Comparison of ENCODE assay signal across 13 cellular contexts in the genomic region with DNA sequence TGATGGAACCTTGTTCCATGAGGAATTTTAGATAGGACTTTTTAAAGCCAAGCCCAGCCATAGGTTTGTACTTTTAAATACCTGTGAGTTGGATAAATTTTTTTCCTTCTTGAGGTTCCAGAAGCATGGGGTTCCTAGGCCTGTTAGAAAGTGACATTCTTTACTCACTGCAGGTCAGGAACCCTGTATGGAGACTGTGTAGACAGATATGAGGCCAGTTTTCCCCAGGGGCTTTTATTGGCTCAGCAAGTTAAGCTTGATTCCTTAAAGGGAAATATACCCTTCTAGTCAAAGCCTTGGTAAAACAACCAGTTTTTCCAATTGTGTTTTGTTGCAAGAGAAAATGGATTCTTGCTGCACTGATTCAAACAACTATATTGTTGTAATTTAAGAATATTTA. TPM values are rescaled to one million over a fixed set of nuclear protein-coding genes. Genes with fewer than 3 reads are reported as not detected.
DNase-seq lines count a peak whose midpoint lies in the region; ATAC-seq and TF ChIP-seq lines count a peak whose summit lies in the region.
"Had no signal": no experiment of that assay in that cellular context is flagged by ENCODE, and none has a peak within 500 bp of the region (broad histone marks: within the 10 kb centered on the region; RNA-seq: fewer than 3 reads in every experiment).

No MANE protein-coding gene starts in this region.

- intact Hi-C loops in left ventricle myocardium inferior (cut with micrococcal nuclease), result no loop called here

- H3K27ac ChIP-seq in angular gyrus (ENCODE audit: low read depth, low read length) (peak overlapping the region; percentile 22), left ventricle myocardium inferior (replicated peaks) (peak overlapping the region; percentile 63), suprapubic skin (peak overlapping the region; percentile 71)
- H3K27ac ChIP-seq: C4-2B had no signal

- H3K4me1 ChIP-seq in left ventricle myocardium inferior (peaks cover 24% of the 10 kb centered on the region), suprapubic skin (peaks cover 19% of the 10 kb centered on the region)

- H3K4me3 ChIP-seq in GM12865 (ENCODE audit: low read depth, low read length) (no peak overlapping the region), left ventricle myocardium inferior (no peak overlapping the region), suprapubic skin (no peak overlapping the region)

- TF ChIP-seq CTCF in GM12865 (IDR thresholded peaks at IDR 0.05; ENCODE audit: insufficient read depth, low read depth, low read length, missing control alignments) (no peak), left ventricle myocardium inferior (IDR thresholded peaks at IDR 0.05; ENCODE audit: borderline replicate concordance) (no peak), suprapubic skin (IDR thresholded peaks at IDR 0.05) (no peak)

- H3K27me3 ChIP-seq in left ventricle myocardium inferior (ENCODE audit: low read depth) (no peaks in the 10 kb centered on the region), suprapubic skin (no peaks in the 10 kb centered on the region)

- H3K9me3 ChIP-seq in left ventricle myocardium inferior (replicated peaks) (no peaks in the 10 kb centered on the region), suprapubic skin (no peaks in the 10 kb centered on the region)

- no peaks in the 10 kb centered on the region for H3K36me3 ChIP-seq in left ventricle myocardium inferior
- peaks cover 22% of the 10 kb centered on the region for H3K36me3 ChIP-seq in suprapubic skin

- TF ChIP-seq POLR2A in suprapubic skin (IDR thresholded peaks at IDR 0.05), result no peak

- no peak for ATAC-seq in GM19351 (IDR thresholded peaks at IDR 0.05; ENCODE audit: unreplicated experiment)

- peak; percentile 12 for DNase-seq in GM12865 (ENCODE audit: low read depth)
- no peak for DNase-seq in left ventricle myocardium inferior
- no peak for DNase-seq in suprapubic skin (ENCODE audit: low spot score in 2 of 2)
- no peak for DNase-seq in Ammon's horn (ENCODE audit: low spot score)
- DNase-seq in GM19238 (ENCODE audit: insufficient read length, low spot score), result no peak
- DNase-seq in GM03348 (ENCODE audit: low spot score), result no peak
- DNase-seq: activated CD4-positive, CD25-positive, alpha-beta regulatory T cell treated with anti-CD3 and anti-CD28 coated beads, Interleukin-2, amount 50 U/mL, for 72 hours; activated T-cell treated with anti-CD3 and anti-CD28 coated beads for 4 hours; effector memory CD4-positive, alpha-beta T cell; glutamatergic neuron had no signal

- no peak for TF ChIP-seq EP300 in suprapubic skin (IDR thresholded peaks at IDR 0.05)

RNA-seq across cellular contexts. Expression of a gene that starts 38.4 kb away (rescaled TPM):
- 5.3 TPM for total RNA-seq in left ventricle myocardium inferior
- total RNA-seq in suprapubic skin, result 10 to 100 TPM in 3 of 4 donors, 1 to 10 TPM in 1; 9.3 to 15.0 (median 14.4) TPM

RNA-seq across cellular contexts. Expression of a gene that starts 49.1 kb away (rescaled TPM):
- total RNA-seq in left ventricle myocardium inferior (30.6 TPM), suprapubic skin (10 to 100 TPM; 58.1 to 91.6 (median 85.8) TPM)
